Comparison of ENCODE assay signal across 8 cellular contexts in the genomic region with DNA sequence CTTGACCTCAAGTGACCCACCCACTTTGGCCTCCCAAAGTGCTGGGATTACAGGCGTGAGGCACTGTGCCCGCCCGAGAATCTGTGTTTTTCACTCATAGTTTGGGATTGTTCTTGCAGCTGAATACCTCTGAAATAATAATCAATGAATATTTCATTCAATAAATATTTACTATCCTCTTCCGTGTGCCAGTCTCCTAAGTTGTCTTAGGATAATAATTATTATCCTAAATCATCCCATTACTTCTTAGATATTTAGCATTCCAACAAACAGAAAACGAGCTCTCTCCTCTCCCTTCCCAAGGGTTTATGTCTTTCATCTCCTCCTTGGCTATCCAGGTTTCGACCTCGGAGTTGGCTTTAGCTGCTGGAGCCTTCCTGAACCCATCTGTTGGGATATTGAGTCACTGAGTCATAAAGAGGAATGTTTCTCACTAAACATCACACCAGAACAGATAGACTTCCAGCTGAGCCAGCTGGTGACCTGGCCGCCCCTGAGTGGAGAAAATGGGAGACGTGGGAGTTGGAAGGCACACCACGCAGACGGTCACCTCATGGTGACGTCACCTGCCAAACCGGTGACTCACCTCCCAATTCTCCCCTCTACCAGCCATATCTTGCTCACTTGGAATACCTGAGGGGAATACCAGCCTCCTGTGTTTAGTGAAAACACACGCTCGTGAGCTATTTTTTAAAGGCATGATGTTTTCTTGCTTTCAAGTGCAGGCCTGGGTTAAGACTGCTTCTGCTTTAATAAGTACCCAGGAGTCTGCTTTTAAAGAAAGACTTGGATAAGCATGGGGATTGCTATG. TPM values are rescaled to one million over a fixed set of nuclear protein-coding genes. Genes with fewer than 3 reads are reported as not detected.
DNase-seq lines count a peak whose midpoint lies in the region; ATAC-seq, FAIRE-seq and TF ChIP-seq lines count a peak whose summit lies in the region.

No MANE protein-coding gene starts in this region.

- peak in 3 of 5 donors; percentile 37 to 82 (median 54) for DNase-seq in heart left ventricle
- DNase-seq in Right ventricle myocardium inferior (ENCODE audit: missing footprints) = no peak
- peak; percentile 100 for DNase-seq in astrocyte (ENCODE audit: low read depth)
- DNase-seq in kidney epithelial cell (ENCODE audit: low read depth) = peak; percentile 99
- peak; percentile 59 for DNase-seq in ureter (ENCODE audit: low spot score)
- DNase-seq in NCI-H345 treated with DMSO at 0.1 percent for 48 hours (lab: John Stamatoyannopoulos, UW; ENCODE audit: unreplicated experiment) = no peak

- peaks cover under 1 to 46% (median 17%) of the 10 kb centered on the region in 12 donors for H3K4me1 ChIP-seq in heart left ventricle
- peaks cover 34% of the 10 kb centered on the region for H3K4me1 ChIP-seq in astrocyte (ENCODE audit: insufficient read depth, low read length)

- no peaks in the 10 kb centered on the region for H3K9me3 Mint-ChIP-seq in astrocyte (ENCODE audit: unreplicated experiment)

- peak overlapping the region in 7 of 12 donors; percentile 3 to 38 (median 22) for H3K27ac ChIP-seq in heart left ventricle
- H3K27ac ChIP-seq in astrocyte (ENCODE audit: low read depth, low read length) = peak overlapping the region; percentile 98

- no peaks in the 10 kb centered on the region for H4K20me1 ChIP-seq in astrocyte (ENCODE audit: insufficient read depth, low read length)

- intact Hi-C loops in heart left ventricle (cut with DNase I) = loop anchor here in 1 of 10 donors (5.0 kb wide), 1 partner anchor 301 kb away; no protein-coding TSS in a partner anchor
- intact Hi-C loops in Right ventricle myocardium inferior (cut with DNase I) = no loop called here

- H3K27me3 Mint-ChIP-seq in astrocyte (ENCODE audit: low read depth, unreplicated experiment) = no peaks in the 10 kb centered on the region

- H3K27ac Mint-ChIP-seq in astrocyte (ENCODE audit: unreplicated experiment) = peak overlapping the region; percentile 96

- H3K4me3 ChIP-seq in heart left ventricle (no peak overlapping the region), astrocyte (ENCODE audit: insufficient read depth, low read depth, low read length) (no peak overlapping the region), kidney epithelial cell (ENCODE audit: low read depth, low read length) (no peak overlapping the region)

- no peaks in the 10 kb centered on the region for H3K79me2 ChIP-seq in astrocyte (ENCODE audit: insufficient read depth, low read length)

- H3K36me3 Mint-ChIP-seq in astrocyte (ENCODE audit: low read depth, unreplicated experiment) = no peaks in the 10 kb centered on the region

- peak overlapping the region; percentile 79 for H3K9ac ChIP-seq in astrocyte (ENCODE audit: low read length)

- no peak overlapping the region for H2AFZ ChIP-seq in astrocyte (ENCODE audit: low read depth, low read length)

- peaks cover 52% of the 10 kb centered on the region for H3K4me1 Mint-ChIP-seq in astrocyte (ENCODE audit: low read depth, unreplicated experiment)

- no peak for TF ChIP-seq CTCF in heart left ventricle (IDR thresholded peaks at IDR 0.05)
- TF ChIP-seq CTCF in astrocyte (IDR thresholded peaks at IDR 0.05; ENCODE audit: insufficient read depth, low read depth, low read length) = no peak
- TF ChIP-seq CTCF in kidney epithelial cell (IDR thresholded peaks at IDR 0.05; ENCODE audit: insufficient read depth, low read length, poor library complexity, severe bottlenecking) = no peak

- peak; percentile 73 for FAIRE-seq in astrocyte (lab: Jason Lieb, UNC)

- WGBS in heart left ventricle, 4 donors = 68 to 82% (median 75%) methylated on average over 15 of the region's 15 CpGs

- H3K9me3 ChIP-seq in heart left ventricle = no peaks in the 10 kb centered on the region
- no peaks in the 10 kb centered on the region for H3K9me3 ChIP-seq in astrocyte (ENCODE audit: insufficient read depth, low read depth, low read length)

- H3K4me3 Mint-ChIP-seq in astrocyte (ENCODE audit: unreplicated experiment) = no peak overlapping the region

- ATAC-seq in heart left ventricle (peak in 3 of 4 donors; percentile 5 to 47 (median 17)), Right ventricle myocardium inferior (no peak), HG02759 (IDR thresholded peaks at IDR 0.05; ENCODE audit: unreplicated experiment) (no peak), GM21576 (IDR thresholded peaks at IDR 0.05; ENCODE audit: unreplicated experiment) (no peak)

- TF ChIP-seq POLR2A in heart left ventricle (IDR thresholded peaks at IDR 0.05) = no peak

- H3K27me3 ChIP-seq in heart left ventricle (no peaks in the 10 kb centered on the region), astrocyte (ENCODE audit: insufficient read depth, low read length) (no peaks in the 10 kb centered on the region), kidney epithelial cell (ENCODE audit: control insufficient read depth, insufficient read depth, low read length) (no peaks in the 10 kb centered on the region)

- H3K36me3 ChIP-seq in heart left ventricle (no peaks in the 10 kb centered on the region), astrocyte (ENCODE audit: insufficient read depth, low read length) (no peaks in the 10 kb centered on the region), kidney epithelial cell (ENCODE audit: control insufficient read depth, insufficient read depth, low read length) (no peaks in the 10 kb centered on the region)

- H3K4me2 ChIP-seq in astrocyte (ENCODE audit: low read length) = peak overlapping the region; percentile 43

RNA-seq across cellular contexts. Expression of gene BHLHE40, which starts 43.9 kb away (rescaled TPM):
- total RNA-seq in heart left ventricle = 100 to 1,000 TPM in 1 of 9 donors, 10 to 100 TPM in 7, 1 to 10 TPM in 1; 8.5 to 109 (median 37.4) TPM
- 10 to 100 TPM; 10.7 to 12.5 TPM for polyA plus RNA-seq in heart left ventricle
- 26.9 TPM for total RNA-seq in Right ventricle myocardium inferior
- 156 and 185 TPM in 2 replicates for total RNA-seq in astrocyte
- total RNA-seq in kidney epithelial cell = 174 and 215 TPM in 2 replicates
- total RNA-seq in ureter = 206 TPM

Comparison
In these comparisons a context has a peak if more than half of its experiments do, and no peak if none do; other contexts are left out.
1. ATAC-seq: peak in heart left ventricle (3 of 4); none in Right ventricle myocardium inferior (single experiment), HG02759 (single experiment) and GM21576 (single experiment).
2. DNase-seq: peak in heart left ventricle (3 of 5), astrocyte (single experiment), kidney epithelial cell (single experiment) and ureter (single experiment); none in Right ventricle myocardium inferior (single experiment) and NCI-H345 treated with DMSO at 0.1 percent for 48 hours (single experiment).